ENCODE assay signal across 15 cellular contexts in the genomic region with DNA sequence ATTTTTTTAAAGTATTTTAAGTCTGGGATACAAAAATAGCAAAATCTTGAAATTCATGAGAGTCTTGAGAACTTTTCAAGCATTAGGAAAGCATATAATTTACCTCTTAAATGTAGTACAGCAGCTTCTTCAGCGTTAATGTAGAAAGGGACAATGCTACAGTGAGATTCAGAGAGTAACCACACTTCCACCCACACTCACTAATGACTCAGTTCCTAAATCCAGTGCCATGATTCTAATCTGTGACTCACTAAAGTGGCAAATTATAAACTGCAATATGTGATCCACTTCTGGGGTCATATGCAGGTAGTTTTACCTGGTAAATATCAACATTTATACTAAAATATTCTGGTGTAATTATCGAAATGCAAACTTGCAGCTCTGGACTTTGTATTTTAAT.
"Had no signal": no experiment of that assay in that cellular context is flagged by ENCODE, and none has a peak within 500 bp of the region (broad histone marks: within the 10 kb centered on the region; RNA-seq: fewer than 3 reads in every experiment).

No MANE protein-coding gene starts in this region.

- H3K27me3 Mint-ChIP-seq: activated B cell treated with CpG ODN at 0.5 μM for 24 hours; activated CD4-positive, alpha-beta T cell treated with anti-CD3 and anti-CD28 coated beads, Interleukin-2, amount 10 ng/mL, durations not matched to agents 24 days and 14 days; activated naive CD4-positive, alpha-beta T cell treated with anti-CD3 and anti-CD28 coated beads, Interleukin-2, amount 10 ng/mL, durations not matched to agents 7 days and 5 days; activated T-helper 17 cell treated with anti-CD3 and anti-CD28 coated beads, Interleukin-2, amount 50 U/mL, for 72 hours; dendritic cell treated with granulocyte-macrophage colony-stimulating factor and Interleukin-4, amounts not matched to agents 40 ng/mL and 50 ng/mL, for 4 days; memory B cell; stimulated activated naive CD8-positive, alpha-beta T cell treated with anti-CD3 and anti-CD28 coated beads, Interleukin-15, amount 100 ng/mL, for 72 hours had no signal

- H3K36me3 Mint-ChIP-seq: activated naive CD4-positive, alpha-beta T cell treated with anti-CD3 and anti-CD28 coated beads, Interleukin-2, amount 10 ng/mL, durations not matched to agents 7 days and 5 days; memory B cell had no signal

- ATAC-seq: activated T-helper 17 cell treated with anti-CD3 and anti-CD28 coated beads, Interleukin-2, amount 50 U/mL, for 72 hours; left lung; pancreas; stimulated activated naive CD8-positive, alpha-beta T cell treated with anti-CD3 and anti-CD28 coated beads, Interleukin-15, amount 100 ng/mL, for 72 hours had no signal

- H3K36me3 ChIP-seq: left lung, pancreas, thoracic aorta had no signal

- H3K27ac ChIP-seq: left lung, pancreas, thoracic aorta had no signal

- H3K4me3 Mint-ChIP-seq: activated B cell treated with CpG ODN at 0.5 μM for 24 hours; activated CD4-positive, alpha-beta T cell treated with anti-CD3 and anti-CD28 coated beads, Interleukin-2, amount 10 ng/mL, durations not matched to agents 24 days and 14 days; activated naive CD4-positive, alpha-beta T cell treated with anti-CD3 and anti-CD28 coated beads, Interleukin-2, amount 10 ng/mL, durations not matched to agents 7 days and 5 days; activated T-helper 17 cell treated with anti-CD3 and anti-CD28 coated beads, Interleukin-2, amount 50 U/mL, for 72 hours; dendritic cell treated with granulocyte-macrophage colony-stimulating factor and Interleukin-4, amounts not matched to agents 40 ng/mL and 50 ng/mL, for 4 days; memory B cell; stimulated activated naive CD8-positive, alpha-beta T cell treated with anti-CD3 and anti-CD28 coated beads, Interleukin-15, amount 100 ng/mL, for 72 hours had no signal

- H3K9me3 ChIP-seq: pancreas, thoracic aorta had no signal

- H3K9me3 Mint-ChIP-seq: memory B cell had no signal

- DNase-seq: activated B cell treated with CpG ODN at 0.5 μM for 24 hours; activated CD4-positive, alpha-beta T cell treated with anti-CD3 and anti-CD28 coated beads, Interleukin-2, amount 10 ng/mL, durations not matched to agents 24 days and 14 days; activated CD8-positive, alpha-beta memory T cell treated with anti-CD3 and anti-CD28 coated beads for 24 hours; activated naive CD4-positive, alpha-beta T cell treated with anti-CD3 and anti-CD28 coated beads, Interleukin-2, amount 10 ng/mL, durations not matched to agents 7 days and 5 days; activated T-cell treated with anti-CD3 and anti-CD28 coated beads for 4 hours; cerebellar nuclear complex; left lung; pancreas; stimulated activated CD4-positive, alpha-beta T cell treated with anti-CD3 and anti-CD28 coated beads, Interleukin-15, amount 100 ng/mL, for 24 hours; stimulated activated CD4-positive, alpha-beta T cell treated with anti-CD3 and anti-CD28 coated beads, Interleukin-4, amount 100 ng/mL, for 4 hours; stimulated activated naive CD8-positive, alpha-beta T cell treated with anti-CD3 and anti-CD28 coated beads, Interleukin-15, amount 100 ng/mL, for 72 hours had no signal

- H3K4me1 Mint-ChIP-seq: activated B cell treated with CpG ODN at 0.5 μM for 24 hours; activated CD4-positive, alpha-beta T cell treated with anti-CD3 and anti-CD28 coated beads, Interleukin-2, amount 10 ng/mL, durations not matched to agents 24 days and 14 days; activated naive CD4-positive, alpha-beta T cell treated with anti-CD3 and anti-CD28 coated beads, Interleukin-2, amount 10 ng/mL, durations not matched to agents 7 days and 5 days; activated T-helper 17 cell treated with anti-CD3 and anti-CD28 coated beads, Interleukin-2, amount 50 U/mL, for 72 hours; memory B cell; stimulated activated naive CD8-positive, alpha-beta T cell treated with anti-CD3 and anti-CD28 coated beads, Interleukin-15, amount 100 ng/mL, for 72 hours had no signal

- H3K4me3 ChIP-seq: left lung, pancreas, thoracic aorta had no signal

- H3K4me1 ChIP-seq: left lung, pancreas had no signal

- H3K27me3 ChIP-seq: left lung, pancreas had no signal

- H3K27ac Mint-ChIP-seq: activated B cell treated with CpG ODN at 0.5 μM for 24 hours; activated CD4-positive, alpha-beta T cell treated with anti-CD3 and anti-CD28 coated beads, Interleukin-2, amount 10 ng/mL, durations not matched to agents 24 days and 14 days; activated naive CD4-positive, alpha-beta T cell treated with anti-CD3 and anti-CD28 coated beads, Interleukin-2, amount 10 ng/mL, durations not matched to agents 7 days and 5 days; activated T-helper 17 cell treated with anti-CD3 and anti-CD28 coated beads, Interleukin-2, amount 50 U/mL, for 72 hours; dendritic cell treated with granulocyte-macrophage colony-stimulating factor and Interleukin-4, amounts not matched to agents 40 ng/mL and 50 ng/mL, for 4 days; memory B cell; stimulated activated naive CD8-positive, alpha-beta T cell treated with anti-CD3 and anti-CD28 coated beads, Interleukin-15, amount 100 ng/mL, for 72 hours had no signal
